In genomic region chr17:18318771-18319450, GRCh38 we compare ENCODE assay signal across 9 cellular contexts. TPM values are rescaled to one million over a fixed set of nuclear protein-coding genes. Genes with fewer than 3 reads are reported as not detected.
DNase-seq lines count a peak whose midpoint lies in the region; ATAC-seq and TF ChIP-seq lines count a peak whose summit lies in the region.
"Had no signal": no experiment of that assay in that cellular context is flagged by ENCODE, and none has a peak within 500 bp of the region (broad histone marks: within the 10 kb centered on the region; RNA-seq: fewer than 3 reads in every experiment).

No MANE protein-coding gene starts in this region.

- H2AFZ ChIP-seq in OCI-LY1 (ENCODE audit: low read length), result no peak overlapping the region
- H2AFZ ChIP-seq in smooth muscle cell (ENCODE audit: low read depth), result no peak overlapping the region

- peaks cover 25% of the 10 kb centered on the region for H3K79me2 ChIP-seq in OCI-LY1 (ENCODE audit: insufficient read depth, low read length)
- H3K79me2 ChIP-seq in smooth muscle cell (ENCODE audit: low read depth), result peaks cover 64% of the 10 kb centered on the region

- no peak overlapping the region for H3K27ac ChIP-seq in OCI-LY1 (ENCODE audit: low read depth, low read length, poor library complexity, severe bottlenecking)
- no peak overlapping the region for H3K27ac ChIP-seq in coronary artery
- H3K27ac ChIP-seq in smooth muscle cell (ENCODE audit: low read depth), result no peak overlapping the region
- H3K27ac ChIP-seq in SJCRH30, result no peak overlapping the region
- H3K27ac ChIP-seq: esophagus squamous epithelium had no signal

- H3K4me3 ChIP-seq in OCI-LY1 (ENCODE audit: low read depth, low read length, poor library complexity, severe bottlenecking), result peak overlapping the region; percentile 39
- H3K4me3 ChIP-seq in coronary artery, result peak overlapping the region; percentile 39
- H3K4me3 ChIP-seq in smooth muscle cell, result no peak overlapping the region
- H3K4me3 ChIP-seq in SJCRH30, result no peak overlapping the region

- H3K27me3 ChIP-seq in OCI-LY1 (ENCODE audit: insufficient read depth, low read length) (no peaks in the 10 kb centered on the region), smooth muscle cell (ENCODE audit: low read depth) (no peaks in the 10 kb centered on the region), SJCRH30 (no peaks in the 10 kb centered on the region)
- H3K27me3 ChIP-seq: esophagus squamous epithelium had no signal

- H3F3A ChIP-seq in OCI-LY1 (ENCODE audit: insufficient read depth, low read length) (no peaks in the 10 kb centered on the region), smooth muscle cell (ENCODE audit: low read depth) (peaks cover 7% of the 10 kb centered on the region)

- H3K9me3 ChIP-seq in OCI-LY1 (ENCODE audit: low read length), result no peaks in the 10 kb centered on the region
- no peaks in the 10 kb centered on the region for H3K9me3 ChIP-seq in smooth muscle cell (replicated peaks; ENCODE audit: low read depth)
- no peaks in the 10 kb centered on the region for H3K9me3 ChIP-seq in SJCRH30 (replicated peaks)
- H3K9me3 ChIP-seq: esophagus squamous epithelium had no signal

- peaks cover 38% of the 10 kb centered on the region; the same call in 1 of the 2 replicates for H3K36me3 ChIP-seq in OCI-LY1 (ENCODE audit: insufficient read depth, low read length)
- H3K36me3 ChIP-seq in smooth muscle cell (ENCODE audit: low read depth), result peaks cover 5% of the 10 kb centered on the region
- peaks cover 23% of the 10 kb centered on the region for H3K36me3 ChIP-seq in SJCRH30

- 94% methylated on average over 18 of the region's 18 CpGs for WGBS in smooth muscle cell (ENCODE audit: low lambda C conversion rate)

- TF ChIP-seq CTCF in OCI-LY1 (IDR thresholded peaks at IDR 0.05; ENCODE audit: low read length), result no peak
- TF ChIP-seq CTCF in coronary artery (IDR thresholded peaks at IDR 0.05), result no peak
- TF ChIP-seq CTCF in smooth muscle cell (IDR thresholded peaks at IDR 0.05; ENCODE audit: borderline replicate concordance, insufficient read depth, poor library complexity, severe bottlenecking), result no peak

- H4K20me1 ChIP-seq in OCI-LY1 (ENCODE audit: insufficient read depth, low read length), result no peaks in the 10 kb centered on the region
- peaks cover 49% of the 10 kb centered on the region for H4K20me1 ChIP-seq in smooth muscle cell (ENCODE audit: low read depth)

- H3K9ac ChIP-seq in OCI-LY1 (ENCODE audit: low read length), result peak overlapping the region; percentile 15; the same call in 1 of the 2 replicates
- H3K9ac ChIP-seq in smooth muscle cell (ENCODE audit: low read depth), result no peak overlapping the region

- H3K4me2 ChIP-seq in OCI-LY1 (ENCODE audit: low read length) (peak overlapping the region; percentile 60; the same call in 1 of the 2 replicates), smooth muscle cell (peak overlapping the region; percentile 54)

- H3K4me1 ChIP-seq in OCI-LY1 (ENCODE audit: insufficient read depth, low read length, severe bottlenecking) (peaks cover 59% of the 10 kb centered on the region), smooth muscle cell (ENCODE audit: low read depth) (peaks cover 24% of the 10 kb centered on the region), SJCRH30 (peaks cover 4% of the 10 kb centered on the region)

- DNase-seq in coronary artery (ENCODE audit: low spot score), result no peak
- DNase-seq in smooth muscle cell (lab: John Stamatoyannopoulos, UW; ENCODE audit: unreplicated experiment), result no peak
- no peak for DNase-seq in SJCRH30
- no peak for DNase-seq in DMS79 (lab: John Stamatoyannopoulos, UW)
- DNase-seq: esophagus squamous epithelium; stimulated activated CD4-positive, alpha-beta T cell treated with anti-CD3 and anti-CD28 coated beads, Interleukin-2, amount 100 ng/mL, for 48 hours had no signal

- no peaks in the 10 kb centered on the region for H3K9me2 ChIP-seq in OCI-LY1 (ENCODE audit: low read depth, low read length)

- no peak for ATAC-seq in HG03460 (IDR thresholded peaks at IDR 0.05; ENCODE audit: unreplicated experiment)

RNA-seq across cellular contexts. Expression of gene SMCR8, which starts 3.8 kb away (rescaled TPM):
- total RNA-seq in smooth muscle cell, result 10.4 and 12.6 TPM in 2 replicates
- polyA plus RNA-seq in smooth muscle cell, result 3.3 and 4.5 TPM in 2 replicates
- 41.5 and 45.7 TPM in 2 replicates for total RNA-seq in SJCRH30 (2014; rRNA removed; shearing (Covaris generic))

RNA-seq across cellular contexts. Expression of gene TOP3A, which starts 4.1 kb away (rescaled TPM):
- 19.9 and 40.9 TPM in 2 replicates for total RNA-seq in smooth muscle cell
- 14.6 and 22.9 TPM in 2 replicates for polyA plus RNA-seq in smooth muscle cell
- total RNA-seq in SJCRH30 (2014; rRNA removed; shearing (Covaris generic)), result 236 and 239 TPM in 2 replicates

RNA-seq across cellular contexts. Expression of gene SHMT1, which starts 44.4 kb away (rescaled TPM):
- 4.1 and 5.9 TPM in 2 replicates for total RNA-seq in smooth muscle cell
- polyA plus RNA-seq in smooth muscle cell, result 8.5 and 10.3 TPM in 2 replicates
- total RNA-seq in SJCRH30 (2014; rRNA removed; shearing (Covaris generic)), result 84.6 and 92.6 TPM in 2 replicates

RNA-seq across cellular contexts. Expression of gene MIEF2, which starts 58.4 kb away (rescaled TPM):
- 10.4 and 12.0 TPM in 2 replicates for total RNA-seq in smooth muscle cell
- 13.5 and 14.3 TPM in 2 replicates for polyA plus RNA-seq in smooth muscle cell
- total RNA-seq in SJCRH30 (2014; rRNA removed; shearing (Covaris generic)), result 17.5 and 18.4 TPM in 2 replicates

RNA-seq across cellular contexts. Expression of gene EVPLL, which starts 58.7 kb away (rescaled TPM):
- not detected in 2 replicates for total RNA-seq in smooth muscle cell
- not detected in 2 replicates for polyA plus RNA-seq in smooth muscle cell
- total RNA-seq in SJCRH30 (2014; rRNA removed; shearing (Covaris generic)), result not detected in 2 replicates
- total RNA-seq: activated naive CD4-positive, alpha-beta T cell treated with anti-CD3 and anti-CD28 coated beads for 36 hours had no signal

Comparison
In these comparisons a context has a peak if more than half of its experiments do, and no peak if none do; other contexts are left out.
1. H3K4me3 ChIP-seq: peak in OCI-LY1 (single experiment) and coronary artery (single experiment); none in smooth muscle cell (single experiment) and SJCRH30 (single experiment).
2. RNA of gene SHMT1, which starts 44.4 kb away (total RNA-seq): 84.6 to 92.6 TPM in SJCRH30; 4.1 to 5.9 TPM in smooth muscle cell; every median in the first group is over 10 times any median in the second.